Comparison of ENCODE assay signal across 14 cellular contexts in genomic region chr3:16658004-16658932, GRCh38. TPM values are rescaled to one million over a fixed set of nuclear protein-coding genes. Genes with fewer than 3 reads are reported as not detected.
A peak's percentile ranks its signal among the peaks of the same experiment; 100 is the strongest.
DNase-seq lines count a peak whose midpoint lies in the region; ATAC-seq and TF ChIP-seq lines count a peak whose summit lies in the region.
"Had no signal": no experiment of that assay in that cellular context is flagged by ENCODE, and none has a peak within 500 bp of the region (broad histone marks: within the 10 kb centered on the region; RNA-seq: fewer than 3 reads in every experiment).

No MANE protein-coding gene starts in this region.

- H2AFZ ChIP-seq in GM23338 = no peak overlapping the region
- H2AFZ ChIP-seq in Loucy (ENCODE audit: low read length) = 0 out of 2 replicates have a peak overlapping the region, but pooled peaks have one; percentile 6

- in situ Hi-C loops in SK-MEL-5 (cut with HindIII; ENCODE audit: low pct_unique_long_range_greater_than_20kb, low sequenced_read_pairs) = no loop called here

- ATAC-seq in GM23338 (peak; percentile 85), HG03571 (IDR thresholded peaks at IDR 0.05; ENCODE audit: unreplicated experiment) (no peak), sciatic nerve (no peak)
- ATAC-seq in stimulated activated naive B cell treated with anti-CD40 and anti-IgM and Interleukin-4, amounts not matched to agents 10 μg/mL and 1 μg/mL and 100 μg/mL, for 72 hours (replicated peaks) = no peak
- ATAC-seq: activated CD4-positive, CD25-positive, alpha-beta regulatory T cell treated with anti-CD3 and anti-CD28 coated beads, Interleukin-2, amount 50 U/mL, for 24 hours; foreskin keratinocyte had no signal

- H3K27ac Mint-ChIP-seq in GM23338 = peak overlapping the region; percentile 76
- H3K27ac Mint-ChIP-seq in stimulated activated naive B cell treated with anti-CD40 and anti-IgM and Interleukin-4, amounts not matched to agents 10 μg/mL and 1 μg/mL and 100 μg/mL, for 72 hours = no peak overlapping the region
- H3K27ac Mint-ChIP-seq: CD4-positive, CD25-positive, alpha-beta regulatory T cell had no signal

- H3K27ac ChIP-seq in GM23338 (ENCODE audit: low read depth) = peak overlapping the region; percentile 96
- peak overlapping the region; percentile 72 for H3K27ac ChIP-seq in iPS-18a (ENCODE audit: low read length)
- H3K27ac ChIP-seq: foreskin keratinocyte had no signal

- H3K4me2 ChIP-seq in GM23338 (peak overlapping the region; percentile 24), Loucy (ENCODE audit: low read depth, low read length, poor library complexity, severe bottlenecking) (no peak overlapping the region)

- peaks cover 3% of the 10 kb centered on the region for H3K27me3 Mint-ChIP-seq in GM23338 (ENCODE audit: insufficient read depth, low read depth, poor library complexity)
- peaks cover 0 to under 1% of the 10 kb centered on the region in 2 donors for H3K27me3 Mint-ChIP-seq in stimulated activated naive B cell treated with anti-CD40 and anti-IgM and Interleukin-4, amounts not matched to agents 10 μg/mL and 1 μg/mL and 100 μg/mL, for 72 hours

- H3K36me3 ChIP-seq in GM23338 (ENCODE audit: insufficient read depth) (peaks cover 7% of the 10 kb centered on the region; the same call in 1 of the 2 replicates), Loucy (ENCODE audit: insufficient read depth, low read length) (no peaks in the 10 kb centered on the region), iPS-18a (ENCODE audit: control insufficient read depth, low read depth, low read length) (no peaks in the 10 kb centered on the region)

- H3K79me2 ChIP-seq in GM23338 (replicated peaks; ENCODE audit: insufficient read depth) (peaks cover 16% of the 10 kb centered on the region), Loucy (ENCODE audit: insufficient read depth, low read length) (no peaks in the 10 kb centered on the region)

- H3K9me3 Mint-ChIP-seq in GM23338 = peaks cover 36% of the 10 kb centered on the region
- H3K9me3 Mint-ChIP-seq in stimulated activated naive B cell treated with anti-CD40 and anti-IgM and Interleukin-4, amounts not matched to agents 10 μg/mL and 1 μg/mL and 100 μg/mL, for 72 hours = peaks cover 0 to 7% of the 10 kb centered on the region in 2 donors

- H3K4me3 Mint-ChIP-seq in GM23338 = no peak overlapping the region; the same call in 2 of the 3 replicates
- no peak overlapping the region for H3K4me3 Mint-ChIP-seq in stimulated activated naive B cell treated with anti-CD40 and anti-IgM and Interleukin-4, amounts not matched to agents 10 μg/mL and 1 μg/mL and 100 μg/mL, for 72 hours
- H3K4me3 Mint-ChIP-seq: CD4-positive, CD25-positive, alpha-beta regulatory T cell had no signal

- intact Hi-C loops in sciatic nerve (cut with DNase I) = no loop called here

- peaks cover 54% of the 10 kb centered on the region for H3K36me3 Mint-ChIP-seq in GM23338 (ENCODE audit: low read depth)
- H3K36me3 Mint-ChIP-seq in stimulated activated naive B cell treated with anti-CD40 and anti-IgM and Interleukin-4, amounts not matched to agents 10 μg/mL and 1 μg/mL and 100 μg/mL, for 72 hours = peaks cover 0 to 11% of the 10 kb centered on the region in 2 donors
- H3K36me3 Mint-ChIP-seq: CD4-positive, CD25-positive, alpha-beta regulatory T cell had no signal

- H3K9me3 ChIP-seq in Loucy (ENCODE audit: insufficient read depth, low read depth, low read length) (no peaks in the 10 kb centered on the region; the same call in 1 of the 2 replicates), iPS-18a (ENCODE audit: control insufficient read depth, low read depth, low read length) (peaks cover 7% of the 10 kb centered on the region)

- peaks cover 50% of the 10 kb centered on the region for H3K4me1 Mint-ChIP-seq in GM23338
- H3K4me1 Mint-ChIP-seq in stimulated activated naive B cell treated with anti-CD40 and anti-IgM and Interleukin-4, amounts not matched to agents 10 μg/mL and 1 μg/mL and 100 μg/mL, for 72 hours = peaks cover 0 to under 1% of the 10 kb centered on the region in 2 donors
- H3K4me1 Mint-ChIP-seq: CD4-positive, CD25-positive, alpha-beta regulatory T cell had no signal

- H3F3A ChIP-seq in GM23338 (replicated peaks; ENCODE audit: low read depth) (no peaks in the 10 kb centered on the region), Loucy (ENCODE audit: low read depth) (no peaks in the 10 kb centered on the region)

- peak; percentile 36 to 48; a peak in 3 of 4 replicates for TF ChIP-seq CTCF in GM23338 (conservative IDR thresholded peaks at IDR 0.05; ENCODE audit: low read depth in 2 of 2)
- TF ChIP-seq CTCF in Loucy (conservative IDR thresholded peaks at IDR 0.05; ENCODE audit: low read length) = 0 out of 2 replicates have a peak, but pooled peaks have one; percentile 17

- DNase-seq in GM23338 (ENCODE audit: low spot score) (peak; percentile 69), SK-MEL-5 (ENCODE audit: low read depth, low spot score) (peak; percentile 56), DMS79 treated with DMSO at 0.1 percent for 48 hours (lab: John Stamatoyannopoulos, UW) (no peak), sciatic nerve (ENCODE audit: low spot score) (no peak)
- no peak for DNase-seq in stimulated activated naive B cell treated with anti-CD40 and anti-IgM and Interleukin-4, amounts not matched to agents 10 μg/mL and 1 μg/mL and 100 μg/mL, for 72 hours
- DNase-seq: activated effector memory CD4-positive, alpha-beta T cell treated with Interleukin-2 at 50 U/mL for 16 hours; CD4-positive, CD25-positive, alpha-beta regulatory T cell; foreskin keratinocyte had no signal

- H3K9me2 ChIP-seq in GM23338 (ENCODE audit: insufficient read depth) (0 out of 2 replicates have a peak, but pooled peaks cover 3% of the 10 kb centered on the region), Loucy (replicated peaks; ENCODE audit: low read depth, low read length) (no peaks in the 10 kb centered on the region)

- H3K4me1 ChIP-seq in GM23338 (ENCODE audit: insufficient read depth) = peaks cover 46% of the 10 kb centered on the region
- H3K4me1 ChIP-seq in Loucy (ENCODE audit: insufficient read depth, low read length, poor library complexity, severe bottlenecking) = no peaks in the 10 kb centered on the region
- peaks cover 55% of the 10 kb centered on the region for H3K4me1 ChIP-seq in iPS-18a (ENCODE audit: control insufficient read depth, low read depth, low read length)
- H3K4me1 ChIP-seq: foreskin keratinocyte had no signal

- H3K9ac ChIP-seq in Loucy (ENCODE audit: low read depth, low read length, poor library complexity, severe bottlenecking) (no peak overlapping the region), iPS-18a (ENCODE audit: low read length) (peak overlapping the region; percentile 31)

- H4K20me1 ChIP-seq in GM23338 (replicated peaks; ENCODE audit: insufficient read depth) = no peaks in the 10 kb centered on the region
- H4K20me1 ChIP-seq in Loucy (ENCODE audit: insufficient read depth, low read length, poor library complexity, severe bottlenecking) = no peaks in the 10 kb centered on the region

- no peaks in the 10 kb centered on the region for H3K27me3 ChIP-seq in GM23338 (ENCODE audit: insufficient read depth)
- no peaks in the 10 kb centered on the region for H3K27me3 ChIP-seq in Loucy (ENCODE audit: insufficient read depth, low read length, poor library complexity, severe bottlenecking)
- H3K27me3 ChIP-seq in iPS-18a (ENCODE audit: control insufficient read depth, insufficient read depth, low read length) = no peaks in the 10 kb centered on the region

- H3K4me3 ChIP-seq in GM23338 (no peak overlapping the region), Loucy (ENCODE audit: low read length, poor library complexity, severe bottlenecking) (no peak overlapping the region), iPS-18a (ENCODE audit: low read length) (peak overlapping the region; percentile 26)

TF ChIP-seq in GM23338, 12 proteins besides CTCF, POLR2A, EP300 and RAD21 (continues in another document):
- TF ChIP-seq EZH2phosphoT487 (IDR thresholded peaks at IDR 0.05; ENCODE audit: unreplicated experiment) (no peak), NANOG (IDR thresholded peaks at IDR 0.05; ENCODE audit: borderline replicate concordance) (peak; percentile 58; the same call in 1 of the 2 replicates), STAT1 (IDR thresholded peaks at IDR 0.05; ENCODE audit: unreplicated experiment) (no peak), ZNF114 (CRISPR knock-in tag; IDR thresholded peaks at IDR 0.05) (no peak)

RNA-seq across cellular contexts. Expression of gene DAZL, which starts 53.0 kb away (rescaled TPM):
- 5.3 and 5.9 TPM in 2 replicates for total RNA-seq in GM23338 (2014; rRNA removed; shearing (Covaris generic))
- 2.5 and 3.2 TPM in 2 replicates for polyA plus RNA-seq in GM23338 (2016; fragmentation: Nextera tagmentation; extraction: Ambion mirVana)
- total RNA-seq in SK-MEL-5 (2014; rRNA removed; shearing (Covaris generic)) = not detected in 2 replicates
- not detected in 2 replicates for polyA plus RNA-seq in SK-MEL-5 (2015; cell fraction: cytosol; rRNA removed)
- polyA plus RNA-seq in SK-MEL-5 (2015; cell fraction: nucleus; rRNA removed) = not detected in 2 replicates
- not detected for total RNA-seq in sciatic nerve
- total RNA-seq: CD4-positive, CD25-positive, alpha-beta regulatory T cell; foreskin keratinocyte; mesenteric fat pad; RPMI7951 had no signal
- polyA plus RNA-seq: CD4-positive, CD25-positive, alpha-beta regulatory T cell; foreskin keratinocyte had no signal

Comparison
In these comparisons a context has a peak if more than half of its experiments do, and no peak if none do; other contexts are left out.
1. DNase-seq: peak in GM23338 (single experiment) and SK-MEL-5 (single experiment); none in DMS79 treated with DMSO at 0.1 percent for 48 hours (single experiment), stimulated activated naive B cell treated with anti-CD40 and anti-IgM and Interleukin-4, amounts not matched to agents 10 μg/mL and 1 μg/mL and 100 μg/mL, for 72 hours (single experiment) and sciatic nerve (single experiment).